8 cellular contexts compared by ENCODE assay signal in the genomic region with DNA sequence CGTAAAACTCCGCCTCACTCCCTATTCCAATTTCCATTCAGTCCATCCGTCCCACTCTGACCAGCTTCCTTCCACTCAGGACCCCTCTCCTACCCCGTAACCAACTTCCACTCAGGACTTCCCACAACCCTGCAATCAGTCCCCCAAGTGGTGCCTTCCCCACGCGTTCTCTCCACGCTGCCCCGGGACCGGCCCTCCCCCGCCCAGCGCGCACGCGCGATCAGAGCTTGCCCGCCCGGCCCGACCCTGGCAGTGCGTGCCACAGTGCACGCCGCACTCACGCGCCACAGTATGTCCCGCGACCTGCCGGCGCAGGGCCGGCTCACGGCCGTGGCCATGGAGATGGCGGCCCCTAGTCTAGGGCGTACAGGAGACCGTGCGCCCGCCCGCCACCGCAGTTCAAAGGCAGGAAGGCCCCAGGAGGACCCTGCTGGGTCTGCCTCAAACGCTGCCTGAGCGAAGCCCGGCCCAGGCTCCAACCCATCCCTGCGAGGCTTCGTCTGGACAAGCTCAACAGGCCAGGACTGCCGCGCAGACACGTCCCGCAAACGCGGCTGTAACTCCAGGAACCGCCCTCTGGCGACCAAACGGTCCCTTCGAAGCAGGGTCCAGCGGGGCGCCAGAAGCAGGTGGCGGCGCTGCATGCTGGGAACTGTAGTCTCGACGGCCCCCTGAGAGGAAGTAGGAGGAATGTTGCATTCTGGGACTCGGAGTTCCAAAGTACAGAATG. TPM values are rescaled to one million over a fixed set of nuclear protein-coding genes. Genes with fewer than 3 reads are reported as not detected.
DNase-seq lines count a peak whose midpoint lies in the region; ATAC-seq and TF ChIP-seq lines count a peak whose summit lies in the region.

A gene with protein sequence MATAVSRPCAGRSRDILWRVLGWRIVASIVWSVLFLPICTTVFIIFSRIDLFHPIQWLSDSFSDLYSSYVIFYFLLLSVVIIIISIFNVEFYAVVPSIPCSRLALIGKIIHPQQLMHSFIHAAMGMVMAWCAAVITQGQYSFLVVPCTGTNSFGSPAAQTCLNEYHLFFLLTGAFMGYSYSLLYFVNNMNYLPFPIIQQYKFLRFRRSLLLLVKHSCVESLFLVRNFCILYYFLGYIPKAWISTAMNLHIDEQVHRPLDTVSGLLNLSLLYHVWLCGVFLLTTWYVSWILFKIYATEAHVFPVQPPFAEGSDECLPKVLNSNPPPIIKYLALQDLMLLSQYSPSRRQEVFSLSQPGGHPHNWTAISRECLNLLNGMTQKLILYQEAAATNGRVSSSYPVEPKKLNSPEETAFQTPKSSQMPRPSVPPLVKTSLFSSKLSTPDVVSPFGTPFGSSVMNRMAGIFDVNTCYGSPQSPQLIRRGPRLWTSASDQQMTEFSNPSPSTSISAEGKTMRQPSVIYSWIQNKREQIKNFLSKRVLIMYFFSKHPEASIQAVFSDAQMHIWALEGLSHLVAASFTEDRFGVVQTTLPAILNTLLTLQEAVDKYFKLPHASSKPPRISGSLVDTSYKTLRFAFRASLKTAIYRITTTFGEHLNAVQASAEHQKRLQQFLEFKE (minus strand): TSS at position 373 of the 730 bp plus-strand sequence. CDS start 35 bp downstream, at position 338.

- peak within 1 kb of the TSS; percentile 61 to 98 for H3K27ac ChIP-seq in ovary
- H3K27ac ChIP-seq in tibial artery = peak within 1 kb of the TSS; percentile 90 to 91

- no peak for TF ChIP-seq POLR2A in ovary (IDR thresholded peaks at IDR 0.05)

- peaks cover 3% of the 10 kb centered on the region for H3K4me1 ChIP-seq in ovary (ENCODE audit: insufficient read depth)
- peaks cover 0 to 11% (median 4%) of the 10 kb centered on the region in 4 donors for H3K4me1 ChIP-seq in tibial artery

- H3K4me3 ChIP-seq in GM12864 (ENCODE audit: low read depth, low read length) (peak within 1 kb of the TSS; percentile 93), ovary (peak within 1 kb of the TSS; percentile 70), tibial artery (peak within 1 kb of the TSS; percentile 81 to 85)

- H3K27me3 ChIP-seq in ovary = no peaks in the 10 kb centered on the region
- no peaks in the 10 kb centered on the region for H3K27me3 ChIP-seq in tibial artery

- TF ChIP-seq CTCF in GM12864 (IDR thresholded peaks at IDR 0.05; ENCODE audit: low read depth, low read length, missing control alignments) = peak; percentile 2
- no peak for TF ChIP-seq CTCF in ovary (IDR thresholded peaks at IDR 0.05)
- TF ChIP-seq CTCF in tibial artery (IDR thresholded peaks at IDR 0.05) = peak in 1 of 2 experiments; percentile 6

- TF ChIP-seq EP300 in ovary (IDR thresholded peaks at IDR 0.05) = no peak

- ATAC-seq in HG02759 (IDR thresholded peaks at IDR 0.05; ENCODE audit: unreplicated experiment) = peak; percentile 89

- intact Hi-C loops in head of caudate nucleus (cut with DNase I) = loop anchor here (1.0 to 5.0 kb wide), 2 partner anchors 109 to 215 kb away; partner anchors contain the start of genes IFT25, LRRC42, TCEANC2 and TMEM59
- intact Hi-C loops in ovary (cut with DNase I) = no loop called here
- intact Hi-C loops in tibial artery (cut with DNase I; ENCODE audit: low total_unique reads) = no loop called here

- H3K36me3 ChIP-seq in ovary (no peaks in the 10 kb centered on the region), tibial artery (no peaks in the 10 kb centered on the region)

- peak; percentile 94 for DNase-seq in GM12864 (ENCODE audit: low read depth)
- DNase-seq in NCI-H1417 (lab: John Stamatoyannopoulos, UW) = peak; percentile 94 to 98 (median 97)
- DNase-seq in SW 1271 (lab: John Stamatoyannopoulos, UW) = peak; percentile 85 to 93
- peak; percentile 71 for DNase-seq in activated naive CD8-positive, alpha-beta T cell treated with anti-CD3 and anti-CD28 coated beads, Interleukin-2, amount 50 U/mL, for 16 hours (ENCODE audit: low read depth, low spot score)
- peak; percentile 85 to 98 (median 94) for DNase-seq in head of caudate nucleus
- peak; percentile 86 to 91 (median 87) for DNase-seq in ovary
- DNase-seq in tibial artery = peak; percentile 88 to 92

- 0 to 1% (median 1%) methylated on average over 52 to 59 of the region's 59 CpGs for WGBS in ovary, 3 donors

- H3K9me3 ChIP-seq in ovary = no peaks in the 10 kb centered on the region
- H3K9me3 ChIP-seq in tibial artery = peaks cover 0 to 6% (median 0%) of the 10 kb centered on the region in 3 donors

RNA-seq across cellular contexts. Expression of the gene that starts here (rescaled TPM):
- 10 to 100 TPM in 2 of 7 donors, 1 to 10 TPM in 5; 6.2 to 11.9 (median 8.6) TPM for total RNA-seq in ovary
- 1 to 10 TPM; 4.3 to 9.5 TPM for polyA plus RNA-seq in ovary

Comparison
In these comparisons a context has a peak if more than half of its experiments do, and no peak if none do; other contexts are left out.
1. Peak in every context shown above with its lines: DNase-seq, ATAC-seq, H3K4me3 ChIP-seq and H3K27ac ChIP-seq.